Comparison of ENCODE assay signal across 3 cellular contexts in the genomic region with DNA sequence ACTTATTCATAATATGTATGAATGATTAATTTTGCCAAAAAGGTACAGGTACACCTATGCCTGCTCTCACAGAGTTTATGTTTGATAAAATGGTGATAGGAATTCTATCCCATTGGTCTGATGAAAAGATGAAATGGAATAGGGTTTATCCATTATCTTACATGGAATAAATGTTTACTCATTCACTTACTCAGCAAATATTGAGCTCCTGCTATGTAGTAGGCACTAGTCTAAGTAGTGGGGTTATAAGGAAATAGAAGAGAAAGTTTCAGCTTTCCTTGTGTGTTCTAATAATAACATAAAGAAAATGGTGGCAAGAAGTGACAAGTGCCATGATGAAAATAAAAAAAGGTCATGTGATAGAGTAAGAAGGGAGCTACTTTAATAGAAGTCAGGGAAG.
A peak's percentile ranks its signal among the peaks of the same experiment; 100 is the strongest.
TF ChIP-seq lines count a peak whose summit lies in the region.

No MANE protein-coding gene starts in this region.

TF ChIP-seq in HepG2, 621 proteins besides CTCF, POLR2A, EP300 and RAD21:
- peak; percentile 49 for TF ChIP-seq MAFF (IDR thresholded peaks at IDR 0.05; ENCODE audit: low read depth, low read length)
- no peak for TF ChIP-seq ZNF619 (CRISPR knock-in tag; IDR thresholded peaks at IDR 0.05)
- TF ChIP-seq MAFK (conservative IDR thresholded peaks at IDR 0.05 in 1 of 2, IDR thresholded peaks at IDR 0.05 in 1 of 2; ENCODE audit: low read length in 2 of 2) = peak in 1 of 2 experiments; percentile 64; a peak in 3 of 4 replicates

TF ChIP-seq in IMR-90, 13 proteins besides CTCF, POLR2A, EP300 and RAD21:
- TF ChIP-seq MAFK (IDR thresholded peaks at IDR 0.05; ENCODE audit: low read depth, low read length) = 0 out of 2 replicates have a peak, but pooled peaks have one; percentile 21
- TF ChIP-seq, protein P1, sequence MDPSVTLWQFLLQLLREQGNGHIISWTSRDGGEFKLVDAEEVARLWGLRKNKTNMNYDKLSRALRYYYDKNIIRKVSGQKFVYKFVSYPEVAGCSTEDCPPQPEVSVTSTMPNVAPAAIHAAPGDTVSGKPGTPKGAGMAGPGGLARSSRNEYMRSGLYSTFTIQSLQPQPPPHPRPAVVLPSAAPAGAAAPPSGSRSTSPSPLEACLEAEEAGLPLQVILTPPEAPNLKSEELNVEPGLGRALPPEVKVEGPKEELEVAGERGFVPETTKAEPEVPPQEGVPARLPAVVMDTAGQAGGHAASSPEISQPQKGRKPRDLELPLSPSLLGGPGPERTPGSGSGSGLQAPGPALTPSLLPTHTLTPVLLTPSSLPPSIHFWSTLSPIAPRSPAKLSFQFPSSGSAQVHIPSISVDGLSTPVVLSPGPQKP (IDR thresholded peaks at IDR 0.05; ENCODE audit: borderline replicate concordance, low read depth, low read length) = no peak

TF ChIP-seq in K562, 482 proteins besides CTCF, POLR2A, EP300 and RAD21:
- no peak for TF ChIP-seq ZNF217 (CRISPR knock-in tag; IDR thresholded peaks at IDR 0.05)
- no peak for TF ChIP-seq RBM14 (IDR thresholded peaks at IDR 0.05; ENCODE audit: borderline replicate concordance, insufficient read depth, low read depth, low read length)
- no peak for TF ChIP-seq CAMTA2 (CRISPR knock-in tag; conservative IDR thresholded peaks at IDR 0.05)
- TF ChIP-seq, protein P2, sequence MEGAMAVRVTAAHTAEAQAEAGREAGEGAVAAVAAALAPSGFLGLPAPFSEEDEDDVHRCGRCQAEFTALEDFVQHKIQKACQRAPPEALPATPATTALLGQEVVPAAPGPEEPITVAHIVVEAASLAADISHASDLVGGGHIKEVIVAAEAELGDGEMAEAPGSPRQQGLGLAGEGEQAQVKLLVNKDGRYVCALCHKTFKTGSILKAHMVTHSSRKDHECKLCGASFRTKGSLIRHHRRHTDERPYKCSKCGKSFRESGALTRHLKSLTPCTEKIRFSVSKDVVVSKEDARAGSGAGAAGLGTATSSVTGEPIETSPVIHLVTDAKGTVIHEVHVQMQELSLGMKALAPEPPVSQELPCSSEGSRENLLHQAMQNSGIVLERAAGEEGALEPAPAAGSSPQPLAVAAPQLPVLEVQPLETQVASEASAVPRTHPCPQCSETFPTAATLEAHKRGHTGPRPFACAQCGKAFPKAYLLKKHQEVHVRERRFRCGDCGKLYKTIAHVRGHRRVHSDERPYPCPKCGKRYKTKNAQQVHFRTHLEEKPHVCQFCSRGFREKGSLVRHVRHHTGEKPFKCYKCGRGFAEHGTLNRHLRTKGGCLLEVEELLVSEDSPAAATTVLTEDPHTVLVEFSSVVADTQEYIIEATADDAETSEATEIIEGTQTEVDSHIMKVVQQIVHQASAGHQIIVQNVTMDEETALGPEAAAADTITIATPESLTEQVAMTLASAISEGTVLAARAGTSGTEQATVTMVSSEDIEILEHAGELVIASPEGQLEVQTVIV (CRISPR knock-in tag; IDR thresholded peaks at IDR 0.05; ENCODE audit: borderline replicate concordance) = no peak
- peak; percentile 28; the same call in 1 of the 2 replicates for TF ChIP-seq MAFF (IDR thresholded peaks at IDR 0.05; ENCODE audit: low read length)
- peak; percentile 68 for TF ChIP-seq ZNF316 (IDR thresholded peaks at IDR 0.05)
- peak; percentile 40; the same call in 1 of the 2 replicates for TF ChIP-seq C11orf30 (IDR thresholded peaks at IDR 0.05; ENCODE audit: low read depth)
- TF ChIP-seq HIVEP1 (CRISPR knock-in tag; IDR thresholded peaks at IDR 0.05) = no peak
